Comparison of ENCODE assay signal across 16 cellular contexts in the genomic region with DNA sequence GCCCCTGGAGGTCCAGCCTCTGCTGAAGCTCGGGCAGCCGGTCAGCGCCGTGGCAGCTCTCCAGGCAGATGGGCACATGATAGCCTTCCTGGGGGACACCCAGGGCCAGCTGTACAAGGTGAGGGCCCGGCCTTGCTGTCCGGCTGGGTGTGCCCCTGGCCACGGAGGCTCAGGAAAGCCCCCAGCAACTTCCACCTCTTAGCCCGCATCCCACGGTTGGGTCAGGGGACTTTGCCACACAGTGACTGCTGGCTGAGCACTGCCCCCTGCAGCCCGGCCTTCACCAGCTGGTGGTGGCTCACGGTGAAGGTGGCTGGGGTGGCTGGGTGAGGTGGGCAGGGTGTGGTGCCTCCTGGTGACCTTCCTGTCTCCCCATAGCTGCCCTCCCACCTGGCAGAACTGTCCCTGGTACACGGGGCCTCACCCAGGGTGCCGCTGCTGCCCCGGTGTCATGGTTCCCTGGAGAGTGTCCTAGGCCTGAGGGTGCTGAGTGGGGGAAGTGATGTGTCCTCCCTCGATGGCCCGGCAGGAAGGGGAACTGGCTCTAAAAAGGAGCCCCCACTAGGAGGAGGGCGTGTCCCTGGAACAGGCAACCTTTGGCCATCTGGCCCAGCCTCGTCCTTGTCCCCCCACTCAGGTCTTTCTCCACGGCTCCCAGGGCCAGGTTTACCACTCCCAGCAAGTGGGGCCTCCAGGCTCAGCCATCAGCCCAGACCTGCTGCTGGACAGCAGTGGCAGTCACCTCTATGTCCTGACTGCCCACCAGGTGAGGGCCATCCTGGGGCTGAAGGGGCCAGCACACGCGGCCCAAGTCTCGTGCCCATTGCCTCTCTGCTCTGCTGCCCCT. TPM values are rescaled to one million over a fixed set of nuclear protein-coding genes. Genes with fewer than 3 reads are reported as not detected.
DNase-seq lines count a peak whose midpoint lies in the region; ATAC-seq, FAIRE-seq and TF ChIP-seq lines count a peak whose summit lies in the region.
"Had no signal": no experiment of that assay in that cellular context is flagged by ENCODE, and none has a peak within 500 bp of the region (broad histone marks: within the 10 kb centered on the region; RNA-seq: fewer than 3 reads in every experiment).

No MANE protein-coding gene starts in this region.

- no peak for TF ChIP-seq POLR2A in GM12891 (IDR thresholded peaks at IDR 0.05; ENCODE audit: low read depth, low read length)

- H3K27me3 ChIP-seq in muscle layer of colon (ENCODE audit: control insufficient read depth in 1 of 2, insufficient read depth in 2 of 2, low read length in 2 of 2) = peaks cover 0 to 19% of the 10 kb centered on the region in 2 donors
- H3K27me3 ChIP-seq: brain microvascular endothelial cell had no signal

- H3K4me1 ChIP-seq in muscle layer of colon (ENCODE audit: insufficient read depth, low read length) = no peaks in the 10 kb centered on the region

- FAIRE-seq in GM12891 (lab: Jason Lieb, UNC) = peak; percentile 31
- FAIRE-seq: frontal cortex, keratinocyte had no signal

- peaks cover 16% of the 10 kb centered on the region for H3K36me3 ChIP-seq in muscle layer of colon (ENCODE audit: insufficient read depth, low read length)
- H3K36me3 ChIP-seq: brain microvascular endothelial cell had no signal

- no peak for ATAC-seq in GM21786 (IDR thresholded peaks at IDR 0.05; ENCODE audit: unreplicated experiment)
- ATAC-seq: activated T-helper 17 cell treated with anti-CD3 and anti-CD28 coated beads, Interleukin-2, amount 50 U/mL, for 72 hours; stimulated activated memory B cell treated with anti-CD40 and anti-IgM and Interleukin-4, amounts not matched to agents 10 μg/mL and 1 μg/mL and 100 μg/mL, for 72 hours had no signal

- no peak overlapping the region for H3K4me3 ChIP-seq in muscle layer of colon (ENCODE audit: low read depth in 1 of 2, low read length in 2 of 2)

- H3K9ac ChIP-seq in muscle layer of colon (ENCODE audit: low read length) = no peak overlapping the region

- no peaks in the 10 kb centered on the region for H3K9me3 ChIP-seq in muscle layer of colon (ENCODE audit: low read length)

- H3K27ac ChIP-seq in angular gyrus (ENCODE audit: low read depth, low read length) = peak overlapping the region; percentile 92
- peak overlapping the region; percentile 44 for H3K27ac ChIP-seq in muscle layer of colon (ENCODE audit: low read depth, low read length)
- H3K27ac ChIP-seq: brain microvascular endothelial cell had no signal

- DNase-seq in D341Med (ENCODE audit: low spot score) (peak; percentile 20), GM12891 (ENCODE audit: insufficient read length, low spot score) (peak; percentile 11), NCI-H1436 treated with DMSO at 0.1 percent for 48 hours (lab: John Stamatoyannopoulos, UW) (no peak), NCI-H510A (lab: John Stamatoyannopoulos, UW) (no peak)
- DNase-seq: activated CD4-positive, alpha-beta T cell treated with anti-CD3 and anti-CD28 coated beads for 1 hour; brain microvascular endothelial cell; CD4-positive, CD25-positive, alpha-beta regulatory T cell; NCI-H345; stimulated activated CD4-positive, alpha-beta T cell treated with anti-CD3 and anti-CD28 coated beads, Interleukin-4, amount 100 ng/mL, for 1 hour had no signal

TF ChIP-seq in GM12891, 5 proteins besides CTCF, POLR2A, EP300 and RAD21:
- TF ChIP-seq POLR2AphosphoS5 (IDR thresholded peaks at IDR 0.05; ENCODE audit: low read depth, low read length) (no peak), PAX5 (IDR thresholded peaks at IDR 0.05; ENCODE audit: insufficient read depth, low read length, severe bottlenecking) (no peak), TAF1 (IDR thresholded peaks at IDR 0.05; ENCODE audit: low read depth, low read length) (no peak), POU2F2 (IDR thresholded peaks at IDR 0.05; ENCODE audit: low read depth, low read length) (no peak), SPI1 (IDR thresholded peaks at IDR 0.05; ENCODE audit: low read depth, low read length) (no peak)

RNA-seq across cellular contexts. Expression of gene PLXNB3, which starts 4.5 kb away (rescaled TPM):
- polyA plus RNA-seq in GM12891 (2012; ENCODE audit: low read depth, missing spikeins) = 0.03 TPM
- polyA plus RNA-seq: CD4-positive, CD25-positive, alpha-beta regulatory T cell had no signal

RNA-seq across cellular contexts. Expression of gene SRPK3, which starts 12.3 kb away (rescaled TPM):
- 0.13 TPM for polyA plus RNA-seq in GM12891 (2012; ENCODE audit: low read depth, missing spikeins)
- polyA plus RNA-seq: CD4-positive, CD25-positive, alpha-beta regulatory T cell had no signal

RNA-seq across cellular contexts. Expression of gene IDH3G, which starts 25.6 kb away (rescaled TPM):
- polyA plus RNA-seq in GM12891 (2012; ENCODE audit: low read depth, missing spikeins) = 59.6 TPM

RNA-seq across cellular contexts. Expression of gene SSR4, which starts 25.9 kb away (rescaled TPM):
- 338 TPM for polyA plus RNA-seq in GM12891 (2012; ENCODE audit: low read depth, missing spikeins)

RNA-seq across cellular contexts. Expression of gene ABCD1, which starts 43.9 kb away (rescaled TPM):
- 2.1 TPM for polyA plus RNA-seq in GM12891 (2012; ENCODE audit: low read depth, missing spikeins)

Comparison
In these comparisons a context has a peak if more than half of its experiments do, and no peak if none do; other contexts are left out.
1. DNase-seq: peak in D341Med (single experiment) and GM12891 (single experiment); none in NCI-H1436 treated with DMSO at 0.1 percent for 48 hours (single experiment) and NCI-H510A (single experiment).